Comparison of ENCODE assay signal across 18 cellular contexts in genomic region chr1:3192359-3192758, GRCh38.
"Had no signal": no experiment of that assay in that cellular context is flagged by ENCODE, and none has a peak within 500 bp of the region (broad histone marks: within the 10 kb centered on the region; RNA-seq: fewer than 3 reads in every experiment).

No MANE protein-coding gene starts in this region.

- H3K36me3 ChIP-seq: neural progenitor cell, ovary, spleen, vagina had no signal

- H3K4me3 ChIP-seq: lung, neural progenitor cell, ovary, spleen, tibial nerve, vagina had no signal

- H3K4me1 ChIP-seq: foreskin keratinocyte, vagina had no signal

- DNase-seq: activated CD4-positive, alpha-beta T cell treated with anti-CD3 and anti-CD28 coated beads, Interleukin-2, amount 10 ng/mL, durations not matched to agents 24 days and 14 days; activated CD4-positive, CD25-positive, alpha-beta regulatory T cell; activated CD8-positive, alpha-beta memory T cell treated with anti-CD3 and anti-CD28 coated beads, Interleukin-2, amount 50 U/mL, for 48 hours; activated CD8-positive, alpha-beta T cell treated with anti-CD3 and anti-CD28 coated beads, Interleukin-2, amount 10 ng/mL, durations not matched to agents 7 days and 5 days; activated gamma-delta T cell treated with Interleukin-2 at 50 U/mL for 16 hours; amniotic stem cell; effector memory CD8-positive, alpha-beta T cell; immature natural killer cell; ovary; spleen; stimulated activated CD4-positive, alpha-beta T cell treated with anti-CD3 and anti-CD28 coated beads, Interleukin-2, amount 100 ng/mL, for 24 hours had no signal

- H3K27me3 ChIP-seq: foreskin keratinocyte, neural progenitor cell, ovary, tibial nerve, vagina had no signal

- ATAC-seq: activated CD8-positive, alpha-beta T cell treated with anti-CD3 and anti-CD28 coated beads, Interleukin-2, amount 10 ng/mL, durations not matched to agents 7 days and 5 days; effector memory CD8-positive, alpha-beta T cell; foreskin keratinocyte; sciatic nerve; stimulated activated effector memory CD8-positive, alpha-beta T cell treated with anti-CD3 and anti-CD28 coated beads, Interleukin-12 subunit alpha, Interleukin-12 subunit beta, amount 100 ng/mL, for 72 hours had no signal

- H3K27ac ChIP-seq: foreskin keratinocyte, neural progenitor cell, ovary, spleen had no signal

- H3K9me3 ChIP-seq: ovary, vagina had no signal
